Comparison of ENCODE assay signal across 32 cellular contexts in the genomic region with DNA sequence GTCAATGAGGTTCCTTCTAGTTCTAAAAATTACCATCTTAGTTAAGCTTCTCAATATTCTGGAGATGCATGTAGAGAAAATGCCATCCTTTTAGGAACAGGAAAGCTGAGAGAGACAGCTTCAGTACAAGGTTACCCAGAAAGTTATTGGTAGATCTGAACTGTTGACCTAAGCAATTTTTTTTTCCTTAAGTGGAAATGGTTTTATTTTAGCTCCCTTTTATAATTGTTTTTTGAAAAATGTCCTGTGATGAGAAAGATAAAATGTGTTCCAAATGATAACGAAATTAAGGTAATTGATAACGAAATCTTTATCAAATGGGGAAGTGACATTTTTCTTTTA.
"Had no signal": no experiment of that assay in that cellular context is flagged by ENCODE, and none has a peak within 500 bp of the region (broad histone marks: within the 10 kb centered on the region; RNA-seq: fewer than 3 reads in every experiment).

No MANE protein-coding gene starts in this region.

- H3K9me3 Mint-ChIP-seq: activated CD8-positive, alpha-beta T cell treated with anti-CD3 and anti-CD28 coated beads for 36 hours; effector memory CD8-positive, alpha-beta T cell; natural killer cell treated with Interleukin-12 subunit alpha and Interleukin-12 subunit beta and Interleukin-15 and Interleukin-18, amount 100 ng/mL, for 72 hours; stimulated activated effector memory CD8-positive, alpha-beta T cell treated with anti-CD3 and anti-CD28 coated beads, Interleukin-12 subunit alpha, Interleukin-12 subunit beta, amount 100 ng/mL, for 72 hours; stimulated activated naive CD8-positive, alpha-beta T cell treated with anti-CD3 and anti-CD28 coated beads, Interleukin-15, amount 100 ng/mL, for 72 hours; T-helper 1 cell treated with Interleukin-12 subunit alpha and Interleukin-12 subunit beta and Interleukin-4 antibody, amounts not matched to agents 30 μg/mL and 1 μg/mL, for 36 hours; type B pancreatic cell; WTC11 had no signal

- H3K4me3 ChIP-seq: coronary artery, gastroesophageal sphincter, hepatocyte, left ventricle myocardium inferior, mucosa of descending colon, pancreas, prostate gland, sigmoid colon, vagina had no signal

- H3K4me1 Mint-ChIP-seq: stimulated activated naive CD8-positive, alpha-beta T cell treated with anti-CD3 and anti-CD28 coated beads, Interleukin-15, amount 100 ng/mL, for 72 hours; WTC11 had no signal

- ATAC-seq: activated CD8-positive, alpha-beta T cell treated with anti-CD3 and anti-CD28 coated beads for 36 hours; effector memory CD8-positive, alpha-beta T cell; gastroesophageal sphincter; natural killer cell treated with Interleukin-12 subunit alpha and Interleukin-12 subunit beta and Interleukin-15 and Interleukin-18, amount 100 ng/mL, for 72 hours; stimulated activated effector memory CD8-positive, alpha-beta T cell treated with anti-CD3 and anti-CD28 coated beads, Interleukin-12 subunit alpha, Interleukin-12 subunit beta, amount 100 ng/mL, for 72 hours; stimulated activated naive CD8-positive, alpha-beta T cell treated with anti-CD3 and anti-CD28 coated beads, Interleukin-15, amount 100 ng/mL, for 72 hours had no signal

- H2AFZ ChIP-seq: hepatocyte had no signal

- H3K27ac ChIP-seq: coronary artery, gastroesophageal sphincter, hepatocyte, left ventricle myocardium inferior, pancreas, prostate gland, sigmoid colon, vagina had no signal

- DNase-seq: activated CD4-positive, alpha-beta T cell treated with anti-CD3 and anti-CD28 coated beads for 1 hour; activated CD4-positive, alpha-beta T cell treated with anti-CD3 and anti-CD28 coated beads, Interleukin-2, amount 50 U/mL, for 1 hour; activated CD8-positive, alpha-beta T cell treated with anti-CD3 and anti-CD28 coated beads for 36 hours; activated effector memory CD4-positive, alpha-beta T cell treated with Interleukin-2 at 50 U/mL for 16 hours; activated naive CD4-positive, alpha-beta T cell treated with Interleukin-2 at 50 U/mL for 16 hours; activated T-cell treated with anti-CD3 and anti-CD28 coated beads, Interleukin-2, amount 50 U/mL, for 48 hours; anterior cingulate cortex; cerebellar nuclear complex; effector memory CD8-positive, alpha-beta T cell; islet precursor cell; left ventricle myocardium inferior; nucleus accumbens; pancreas; retina; sigmoid colon; small intestine; stimulated activated CD4-positive, alpha-beta T cell treated with anti-CD3 and anti-CD28 coated beads, Interleukin-4, amount 100 ng/mL, for 24 hours; stimulated activated naive CD8-positive, alpha-beta T cell treated with anti-CD3 and anti-CD28 coated beads, Interleukin-15, amount 100 ng/mL, for 72 hours; substantia nigra; T1000 had no signal

- H3K4me3 Mint-ChIP-seq: activated CD8-positive, alpha-beta T cell treated with anti-CD3 and anti-CD28 coated beads for 36 hours; activated naive CD8-positive, alpha-beta T cell; effector memory CD8-positive, alpha-beta T cell; natural killer cell treated with Interleukin-12 subunit alpha and Interleukin-12 subunit beta and Interleukin-15 and Interleukin-18, amount 100 ng/mL, for 72 hours; stimulated activated effector memory CD8-positive, alpha-beta T cell treated with anti-CD3 and anti-CD28 coated beads, Interleukin-12 subunit alpha, Interleukin-12 subunit beta, amount 100 ng/mL, for 72 hours; stimulated activated naive CD8-positive, alpha-beta T cell treated with anti-CD3 and anti-CD28 coated beads, Interleukin-15, amount 100 ng/mL, for 72 hours; T-helper 1 cell treated with Interleukin-12 subunit alpha and Interleukin-12 subunit beta and Interleukin-4 antibody, amounts not matched to agents 30 μg/mL and 1 μg/mL, for 36 hours; type B pancreatic cell; WTC11 had no signal

- H3K4me1 ChIP-seq: pancreas, prostate gland, vagina had no signal

- H3K4me2 ChIP-seq: hepatocyte had no signal

- H3K27me3 Mint-ChIP-seq: activated CD8-positive, alpha-beta T cell treated with anti-CD3 and anti-CD28 coated beads for 36 hours; activated naive CD8-positive, alpha-beta T cell; effector memory CD8-positive, alpha-beta T cell; natural killer cell treated with Interleukin-12 subunit alpha and Interleukin-12 subunit beta and Interleukin-15 and Interleukin-18, amount 100 ng/mL, for 72 hours; stimulated activated naive CD8-positive, alpha-beta T cell treated with anti-CD3 and anti-CD28 coated beads, Interleukin-15, amount 100 ng/mL, for 72 hours; type B pancreatic cell had no signal

- H3K27me3 ChIP-seq: gastroesophageal sphincter, hepatocyte, pancreas, sigmoid colon, vagina had no signal

- FAIRE-seq: pancreas, small intestine had no signal

- H3K9me3 ChIP-seq: gastroesophageal sphincter, left ventricle myocardium inferior, mucosa of descending colon, pancreas, prostate gland, sigmoid colon, vagina had no signal

- H3K27ac Mint-ChIP-seq: effector memory CD8-positive, alpha-beta T cell; natural killer cell treated with Interleukin-12 subunit alpha and Interleukin-12 subunit beta and Interleukin-15 and Interleukin-18, amount 100 ng/mL, for 72 hours; T-helper 1 cell treated with Interleukin-12 subunit alpha and Interleukin-12 subunit beta and Interleukin-4 antibody, amounts not matched to agents 30 μg/mL and 1 μg/mL, for 36 hours; type B pancreatic cell; WTC11 had no signal
